Comparison of ENCODE assay signal across 1 cellular context in genomic region chr12:26838888-26839416, GRCh38.
TF ChIP-seq lines count a peak whose summit lies in the region.

No MANE protein-coding gene starts in this region.

TF ChIP-seq in HEK293, 187 proteins besides CTCF, POLR2A, EP300 and RAD21 (continued from another document):
- TF ChIP-seq, protein P1, sequence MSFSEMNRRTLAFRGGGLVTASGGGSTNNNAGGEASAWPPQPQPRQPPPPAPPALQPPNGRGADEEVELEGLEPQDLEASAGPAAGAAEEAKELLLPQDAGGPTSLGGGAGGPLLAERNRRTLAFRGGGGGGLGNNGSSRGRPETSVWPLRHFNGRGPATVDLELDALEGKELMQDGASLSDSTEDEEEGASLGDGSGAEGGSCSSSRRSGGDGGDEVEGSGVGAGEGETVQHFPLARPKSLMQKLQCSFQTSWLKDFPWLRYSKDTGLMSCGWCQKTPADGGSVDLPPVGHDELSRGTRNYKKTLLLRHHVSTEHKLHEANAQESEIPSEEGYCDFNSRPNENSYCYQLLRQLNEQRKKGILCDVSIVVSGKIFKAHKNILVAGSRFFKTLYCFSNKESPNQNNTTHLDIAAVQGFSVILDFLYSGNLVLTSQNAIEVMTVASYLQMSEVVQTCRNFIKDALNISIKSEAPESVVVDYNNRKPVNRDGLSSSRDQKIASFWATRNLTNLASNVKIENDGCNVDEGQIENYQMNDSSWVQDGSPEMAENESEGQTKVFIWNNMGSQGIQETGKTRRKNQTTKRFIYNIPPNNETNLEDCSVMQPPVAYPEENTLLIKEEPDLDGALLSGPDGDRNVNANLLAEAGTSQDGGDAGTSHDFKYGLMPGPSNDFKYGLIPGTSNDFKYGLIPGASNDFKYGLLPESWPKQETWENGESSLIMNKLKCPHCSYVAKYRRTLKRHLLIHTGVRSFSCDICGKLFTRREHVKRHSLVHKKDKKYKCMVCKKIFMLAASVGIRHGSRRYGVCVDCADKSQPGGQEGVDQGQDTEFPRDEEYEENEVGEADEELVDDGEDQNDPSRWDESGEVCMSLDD (tag by site-specific recombination; IDR thresholded peaks at IDR 0.05), result no peak
- TF ChIP-seq, protein P2, sequence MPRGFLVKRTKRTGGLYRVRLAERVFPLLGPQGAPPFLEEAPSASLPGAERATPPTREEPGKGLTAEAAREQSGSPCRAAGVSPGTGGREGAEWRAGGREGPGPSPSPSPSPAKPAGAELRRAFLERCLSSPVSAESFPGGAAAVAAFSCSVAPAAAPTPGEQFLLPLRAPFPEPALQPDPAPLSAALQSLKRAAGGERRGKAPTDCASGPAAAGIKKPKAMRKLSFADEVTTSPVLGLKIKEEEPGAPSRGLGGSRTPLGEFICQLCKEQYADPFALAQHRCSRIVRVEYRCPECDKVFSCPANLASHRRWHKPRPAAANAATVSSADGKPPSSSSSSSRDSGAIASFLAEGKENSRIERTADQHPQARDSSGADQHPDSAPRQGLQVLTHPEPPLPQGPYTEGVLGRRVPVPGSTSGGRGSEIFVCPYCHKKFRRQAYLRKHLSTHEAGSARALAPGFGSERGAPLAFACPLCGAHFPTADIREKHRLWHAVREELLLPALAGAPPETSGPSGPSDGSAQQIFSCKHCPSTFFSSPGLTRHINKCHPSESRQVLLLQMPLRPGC (tag by site-specific recombination; IDR thresholded peaks at IDR 0.05), result no peak
- no peak for TF ChIP-seq HOXA7 (CRISPR knock-in tag; IDR thresholded peaks at IDR 0.05; ENCODE audit: borderline replicate concordance)
- TF ChIP-seq EGR2 (tag by site-specific recombination; IDR thresholded peaks at IDR 0.05; ENCODE audit: low read depth), result no peak
- TF ChIP-seq ZNF157 (tag by site-specific recombination; IDR thresholded peaks at IDR 0.05), result no peak
- TF ChIP-seq ZNF394 (tag by site-specific recombination; IDR thresholded peaks at IDR 0.05; ENCODE audit: borderline replicate concordance), result no peak
- no peak for TF ChIP-seq MYNN (tag by site-specific recombination; IDR thresholded peaks at IDR 0.05; ENCODE audit: borderline replicate concordance)
- no peak for TF ChIP-seq ZNF621 (tag by site-specific recombination; IDR thresholded peaks at IDR 0.05)
- TF ChIP-seq ZNF341 (tag by site-specific recombination; IDR thresholded peaks at IDR 0.05; ENCODE audit: low read depth), result no peak
- 0 out of 2 replicates have a peak, but pooled peaks have one; percentile 25 for TF ChIP-seq ZNF211 (tag by site-specific recombination; IDR thresholded peaks at IDR 0.05; ENCODE audit: low read depth)
- TF ChIP-seq ZNF202 (tag by site-specific recombination; IDR thresholded peaks at IDR 0.05; ENCODE audit: borderline replicate concordance), result 0 out of 2 replicates have a peak, but pooled peaks have one; percentile 26
- no peak for TF ChIP-seq FEZF1 (tag by site-specific recombination; IDR thresholded peaks at IDR 0.05)
- 0 out of 2 replicates have a peak, but pooled peaks have one; percentile 29 for TF ChIP-seq MZF1 (tag by site-specific recombination; IDR thresholded peaks at IDR 0.05; ENCODE audit: borderline replicate concordance)
- peak; percentile 34; the same call in 1 of the 2 replicates for TF ChIP-seq TRIM28 (IDR thresholded peaks at IDR 0.05; ENCODE audit: borderline replicate concordance, low read length)
- no peak for TF ChIP-seq ZNF24 (tag by site-specific recombination; IDR thresholded peaks at IDR 0.05)
- TF ChIP-seq ZNF433 (tag by site-specific recombination; IDR thresholded peaks at IDR 0.05; ENCODE audit: low read depth), result no peak
